26 cellular contexts compared by ENCODE assay signal in the genomic region with DNA sequence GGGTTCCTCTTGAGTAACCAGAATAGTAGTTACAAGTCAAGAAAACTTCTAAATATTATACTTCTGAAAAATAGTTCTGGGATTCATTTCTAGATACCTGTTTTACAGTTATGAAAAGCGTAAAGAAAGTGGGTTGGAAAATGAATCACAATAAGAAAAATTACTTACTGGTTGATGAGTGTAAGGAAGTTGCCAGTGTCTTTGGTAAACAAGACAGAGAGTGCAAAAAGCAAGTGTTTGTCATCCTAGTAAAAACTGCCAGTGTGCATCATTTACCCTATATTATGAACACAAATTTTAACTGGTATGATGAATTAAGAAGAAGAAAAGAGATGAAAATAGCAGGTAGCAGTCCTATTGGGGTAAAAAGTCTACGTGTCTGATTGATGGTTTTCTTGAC.
"Had no signal": no experiment of that assay in that cellular context is flagged by ENCODE, and none has a peak within 500 bp of the region (broad histone marks: within the 10 kb centered on the region; RNA-seq: fewer than 3 reads in every experiment).

No MANE protein-coding gene starts in this region.

- H3K27ac Mint-ChIP-seq: dendritic cell treated with granulocyte-macrophage colony-stimulating factor and Interleukin-4, amounts not matched to agents 40 ng/mL and 50 ng/mL, for 4 days; endodermal cell; memory B cell; natural killer cell had no signal

- H3K9me3 Mint-ChIP-seq: dendritic cell treated with granulocyte-macrophage colony-stimulating factor and Interleukin-4, amounts not matched to agents 40 ng/mL and 50 ng/mL, for 4 days; endodermal cell; memory B cell; natural killer cell; neural crest cell had no signal

- H3K4me1 Mint-ChIP-seq: neural crest cell had no signal

- DNase-seq: colonic mucosa; effector CD8-positive, alpha-beta T cell; endodermal cell; foreskin fibroblast; gastrocnemius medialis; head of caudate nucleus; kidney; natural killer cell; pancreas; retina; right lobe of liver; small intestine; stimulated activated CD4-positive, alpha-beta T cell treated with anti-CD3 and anti-CD28 coated beads, Interleukin-15, amount 100 ng/mL, for 24 hours; stimulated activated CD4-positive, alpha-beta T cell treated with anti-CD3 and anti-CD28 coated beads, Interleukin-2, amount 100 ng/mL, for 48 hours; stimulated activated naive CD4-positive, alpha-beta T cell treated with Interleukin-2 at 50 U/mL for 16 hours; upper lobe of left lung had no signal

- H3K4me3 ChIP-seq: colonic mucosa, gastrocnemius medialis, lung, pancreas, right lobe of liver, thoracic aorta, tibial nerve, upper lobe of left lung had no signal

- H3K9me3 ChIP-seq: colonic mucosa, gastrocnemius medialis, neutrophil, pancreas, right lobe of liver, thoracic aorta, tibial nerve, upper lobe of left lung had no signal

- H3K4me3 Mint-ChIP-seq: dendritic cell treated with granulocyte-macrophage colony-stimulating factor and Interleukin-4, amounts not matched to agents 40 ng/mL and 50 ng/mL, for 4 days; endodermal cell; memory B cell; natural killer cell; neural crest cell had no signal

- H3K27me3 Mint-ChIP-seq: dendritic cell treated with granulocyte-macrophage colony-stimulating factor and Interleukin-4, amounts not matched to agents 40 ng/mL and 50 ng/mL, for 4 days; memory B cell had no signal

- H3K36me3 Mint-ChIP-seq: natural killer cell had no signal

- H3K36me3 ChIP-seq: colonic mucosa, gastrocnemius medialis, pancreas, right lobe of liver, thoracic aorta, tibial nerve had no signal

- H3K4me1 ChIP-seq: colonic mucosa, gastrocnemius medialis, pancreas, tibial nerve, upper lobe of left lung had no signal

- ATAC-seq: esophagus mucosa, gastrocnemius medialis, left lobe of liver, natural killer cell, pancreas, right lobe of liver had no signal

- H3K27me3 ChIP-seq: colonic mucosa, gastrocnemius medialis, neutrophil, pancreas, right lobe of liver, tibial nerve, upper lobe of left lung had no signal

- H3K27ac ChIP-seq: colonic mucosa, epithelial cell of prostate, gastrocnemius medialis, neutrophil, pancreas, right lobe of liver, thoracic aorta, tibial nerve, upper lobe of left lung had no signal
